In genomic region chr7:158391141-158391540, GRCh38 we compare ENCODE assay signal across 2 cellular contexts.
TF ChIP-seq lines count a peak whose summit lies in the region.

No MANE protein-coding gene starts in this region.

TF ChIP-seq in K562, 482 proteins besides CTCF, POLR2A, EP300 and RAD21 (continues in another document):
- TF ChIP-seq, protein P1, sequence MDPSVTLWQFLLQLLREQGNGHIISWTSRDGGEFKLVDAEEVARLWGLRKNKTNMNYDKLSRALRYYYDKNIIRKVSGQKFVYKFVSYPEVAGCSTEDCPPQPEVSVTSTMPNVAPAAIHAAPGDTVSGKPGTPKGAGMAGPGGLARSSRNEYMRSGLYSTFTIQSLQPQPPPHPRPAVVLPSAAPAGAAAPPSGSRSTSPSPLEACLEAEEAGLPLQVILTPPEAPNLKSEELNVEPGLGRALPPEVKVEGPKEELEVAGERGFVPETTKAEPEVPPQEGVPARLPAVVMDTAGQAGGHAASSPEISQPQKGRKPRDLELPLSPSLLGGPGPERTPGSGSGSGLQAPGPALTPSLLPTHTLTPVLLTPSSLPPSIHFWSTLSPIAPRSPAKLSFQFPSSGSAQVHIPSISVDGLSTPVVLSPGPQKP (CRISPR knock-in tag; IDR thresholded peaks at IDR 0.05) = no peak
- no peak for TF ChIP-seq AFF1 (IDR thresholded peaks at IDR 0.05; ENCODE audit: low read depth in 1 of 2, partially characterized antibody in 2 of 2)
- TF ChIP-seq JUNB (CRISPR knock-in tag; conservative IDR thresholded peaks at IDR 0.05) = no peak
- no peak for TF ChIP-seq FOXA3 (CRISPR knock-in tag; conservative IDR thresholded peaks at IDR 0.05 in 1 of 2, IDR thresholded peaks at IDR 0.05 in 1 of 2)
- no peak for TF ChIP-seq SRF (CRISPR knock-in tag; IDR thresholded peaks at IDR 0.05)
- TF ChIP-seq, protein P2, sequence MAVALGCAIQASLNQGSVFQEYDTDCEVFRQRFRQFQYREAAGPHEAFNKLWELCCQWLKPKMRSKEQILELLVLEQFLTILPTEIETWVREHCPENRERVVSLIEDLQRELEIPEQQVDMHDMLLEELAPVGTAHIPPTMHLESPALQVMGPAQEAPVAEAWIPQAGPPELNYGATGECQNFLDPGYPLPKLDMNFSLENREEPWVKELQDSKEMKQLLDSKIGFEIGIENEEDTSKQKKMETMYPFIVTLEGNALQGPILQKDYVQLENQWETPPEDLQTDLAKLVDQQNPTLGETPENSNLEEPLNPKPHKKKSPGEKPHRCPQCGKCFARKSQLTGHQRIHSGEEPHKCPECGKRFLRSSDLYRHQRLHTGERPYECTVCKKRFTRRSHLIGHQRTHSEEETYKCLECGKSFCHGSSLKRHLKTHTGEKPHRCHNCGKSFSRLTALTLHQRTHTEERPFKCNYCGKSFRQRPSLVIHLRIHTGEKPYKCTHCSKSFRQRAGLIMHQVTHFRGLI (CRISPR knock-in tag; IDR thresholded peaks at IDR 0.05) = no peak
- TF ChIP-seq, protein P3, sequence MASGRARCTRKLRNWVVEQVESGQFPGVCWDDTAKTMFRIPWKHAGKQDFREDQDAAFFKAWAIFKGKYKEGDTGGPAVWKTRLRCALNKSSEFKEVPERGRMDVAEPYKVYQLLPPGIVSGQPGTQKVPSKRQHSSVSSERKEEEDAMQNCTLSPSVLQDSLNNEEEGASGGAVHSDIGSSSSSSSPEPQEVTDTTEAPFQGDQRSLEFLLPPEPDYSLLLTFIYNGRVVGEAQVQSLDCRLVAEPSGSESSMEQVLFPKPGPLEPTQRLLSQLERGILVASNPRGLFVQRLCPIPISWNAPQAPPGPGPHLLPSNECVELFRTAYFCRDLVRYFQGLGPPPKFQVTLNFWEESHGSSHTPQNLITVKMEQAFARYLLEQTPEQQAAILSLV (tag; IDR thresholded peaks at IDR 0.05) = no peak
- no peak for TF ChIP-seq PHTF2 (CRISPR knock-in tag; IDR thresholded peaks at IDR 0.05)
- TF ChIP-seq, protein P4, sequence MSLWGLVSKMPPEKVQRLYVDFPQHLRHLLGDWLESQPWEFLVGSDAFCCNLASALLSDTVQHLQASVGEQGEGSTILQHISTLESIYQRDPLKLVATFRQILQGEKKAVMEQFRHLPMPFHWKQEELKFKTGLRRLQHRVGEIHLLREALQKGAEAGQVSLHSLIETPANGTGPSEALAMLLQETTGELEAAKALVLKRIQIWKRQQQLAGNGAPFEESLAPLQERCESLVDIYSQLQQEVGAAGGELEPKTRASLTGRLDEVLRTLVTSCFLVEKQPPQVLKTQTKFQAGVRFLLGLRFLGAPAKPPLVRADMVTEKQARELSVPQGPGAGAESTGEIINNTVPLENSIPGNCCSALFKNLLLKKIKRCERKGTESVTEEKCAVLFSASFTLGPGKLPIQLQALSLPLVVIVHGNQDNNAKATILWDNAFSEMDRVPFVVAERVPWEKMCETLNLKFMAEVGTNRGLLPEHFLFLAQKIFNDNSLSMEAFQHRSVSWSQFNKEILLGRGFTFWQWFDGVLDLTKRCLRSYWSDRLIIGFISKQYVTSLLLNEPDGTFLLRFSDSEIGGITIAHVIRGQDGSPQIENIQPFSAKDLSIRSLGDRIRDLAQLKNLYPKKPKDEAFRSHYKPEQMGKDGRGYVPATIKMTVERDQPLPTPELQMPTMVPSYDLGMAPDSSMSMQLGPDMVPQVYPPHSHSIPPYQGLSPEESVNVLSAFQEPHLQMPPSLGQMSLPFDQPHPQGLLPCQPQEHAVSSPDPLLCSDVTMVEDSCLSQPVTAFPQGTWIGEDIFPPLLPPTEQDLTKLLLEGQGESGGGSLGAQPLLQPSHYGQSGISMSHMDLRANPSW (CRISPR knock-in tag; IDR thresholded peaks at IDR 0.05) = no peak
- TF ChIP-seq SP1 (CRISPR knock-in tag; IDR thresholded peaks at IDR 0.05) = no peak

TF ChIP-seq in HepG2, 621 proteins besides CTCF, POLR2A, EP300 and RAD21:
- TF ChIP-seq HINFP (CRISPR knock-in tag; IDR thresholded peaks at IDR 0.05; ENCODE audit: low read depth) = no peak
